ENCODE assay signal across 10 cellular contexts in the genomic region with DNA sequence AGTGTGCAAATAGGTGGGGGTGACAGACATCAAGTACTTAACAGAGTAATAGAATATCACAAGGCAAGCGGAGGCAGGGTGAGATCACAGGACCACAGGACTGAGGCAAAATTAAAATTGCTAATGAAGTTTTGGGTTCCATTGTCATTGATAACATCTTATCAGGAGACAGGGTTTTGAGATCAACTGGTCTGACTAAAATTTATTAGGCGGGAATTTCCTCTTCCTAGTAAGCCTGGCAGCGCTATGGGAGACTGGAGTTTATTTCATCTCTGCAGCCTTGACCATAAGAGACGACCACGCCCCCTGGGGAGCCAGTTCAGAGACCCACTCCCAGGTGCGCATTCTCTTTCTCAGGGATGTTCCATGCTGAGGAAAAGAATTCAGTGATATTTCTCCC. TPM values are rescaled to one million over a fixed set of nuclear protein-coding genes. Genes with fewer than 3 reads are reported as not detected.
DNase-seq lines count a peak whose midpoint lies in the region; ATAC-seq and TF ChIP-seq lines count a peak whose summit lies in the region.
"Not testable (repeated sequence)": the region's sequence is repeated elsewhere in the genome, so short reads cannot be mapped to it uniquely, and the experiment has no call there.
"Had no signal": no experiment of that assay in that cellular context is flagged by ENCODE, and none has a peak within 500 bp of the region (broad histone marks: within the 10 kb centered on the region; RNA-seq: fewer than 3 reads in every experiment).

No MANE protein-coding gene starts in this region.

- H3K4me1 Mint-ChIP-seq in CD4-positive, alpha-beta memory T cell, result peaks cover 31 to 70% (median 44%) of the 10 kb centered on the region in 4 donors
- H3K4me1 Mint-ChIP-seq in WTC11, result peaks cover 39% of the 10 kb centered on the region
- peaks cover 65% of the 10 kb centered on the region for H3K4me1 Mint-ChIP-seq in activated T-cell treated with anti-CD3 and anti-CD28 coated beads, Interleukin-2, amount 50 U/mL, for 4 hours (ENCODE audit: low read depth)
- H3K4me1 Mint-ChIP-seq in activated naive CD8-positive, alpha-beta T cell treated with anti-CD3 and anti-CD28 coated beads for 36 hours, result peaks cover 67% of the 10 kb centered on the region

- not testable (repeated sequence) for H3K4ac ChIP-seq in mesendoderm (ENCODE audit: low read depth, low read length)

- not testable (repeated sequence) for H3K79me2 ChIP-seq in mesendoderm (ENCODE audit: control insufficient read depth, insufficient read depth, low read length)

- peaks cover 2 to 65% (median 56%) of the 10 kb centered on the region in 8 donors for H3K9me3 Mint-ChIP-seq in CD4-positive, alpha-beta memory T cell
- peaks cover 21% of the 10 kb centered on the region for H3K9me3 Mint-ChIP-seq in WTC11
- peaks cover 31% of the 10 kb centered on the region for H3K9me3 Mint-ChIP-seq in activated T-cell treated with anti-CD3 and anti-CD28 coated beads, Interleukin-2, amount 50 U/mL, for 4 hours
- H3K9me3 Mint-ChIP-seq in activated naive CD8-positive, alpha-beta T cell treated with anti-CD3 and anti-CD28 coated beads for 36 hours, result peaks cover 30% of the 10 kb centered on the region

- H3K4me2 ChIP-seq in mesendoderm (ENCODE audit: low read length), result not testable (repeated sequence)

- not testable (repeated sequence) for H3K9ac ChIP-seq in mesendoderm (ENCODE audit: low read length)

- not testable (repeated sequence) for H3K56ac ChIP-seq in mesendoderm (ENCODE audit: low read length)

- H3K36me3 Mint-ChIP-seq in CD4-positive, alpha-beta memory T cell, result peaks cover 69 to 72% of the 10 kb centered on the region in 2 donors
- not testable (repeated sequence) for H3K36me3 Mint-ChIP-seq in WTC11
- peaks cover 28% of the 10 kb centered on the region for H3K36me3 Mint-ChIP-seq in activated T-cell treated with anti-CD3 and anti-CD28 coated beads, Interleukin-2, amount 50 U/mL, for 4 hours (ENCODE audit: insufficient read depth)
- H3K36me3 Mint-ChIP-seq in activated naive CD8-positive, alpha-beta T cell treated with anti-CD3 and anti-CD28 coated beads for 36 hours, result peaks cover 69% of the 10 kb centered on the region

- peak overlapping the region; percentile 60 to 79 (median 65) for H3K27ac Mint-ChIP-seq in CD4-positive, alpha-beta memory T cell
- H3K27ac Mint-ChIP-seq in WTC11, result not testable (repeated sequence)
- peak overlapping the region; percentile 79 for H3K27ac Mint-ChIP-seq in activated naive CD8-positive, alpha-beta T cell treated with anti-CD3 and anti-CD28 coated beads for 36 hours

- not testable (repeated sequence) for H3K18ac ChIP-seq in mesendoderm (ENCODE audit: low read length)

- H3K27me3 ChIP-seq in CD4-positive, alpha-beta memory T cell (ENCODE audit: insufficient read depth, low read length); mesendoderm (ENCODE audit: insufficient read depth, low read length, poor library complexity): not testable (repeated sequence)

- peaks cover 28% of the 10 kb centered on the region for H3K4me1 ChIP-seq in CD4-positive, alpha-beta memory T cell (ENCODE audit: insufficient read depth, low read length)
- not testable (repeated sequence) for H3K4me1 ChIP-seq in mesendoderm (ENCODE audit: control insufficient read depth, low read depth, low read length)

- not testable (repeated sequence) for H2BK120ac ChIP-seq in mesendoderm (ENCODE audit: low read depth, low read length)

- TF ChIP-seq CTCF in WTC11 (IDR thresholded peaks at IDR 0.05), result not testable (repeated sequence)

- H3K9me3 ChIP-seq in CD4-positive, alpha-beta memory T cell (ENCODE audit: control insufficient read depth in 1 of 2, low read length in 2 of 2), result not testable (repeated sequence)
- H3K9me3 ChIP-seq in KOPT-K1 (ENCODE audit: insufficient read depth, low read length, poor library complexity, severe bottlenecking), result peaks cover 17% of the 10 kb centered on the region

- POLR2A ChIA-PET in CD4-positive, alpha-beta memory T cell (lab: Charles Lee; ENCODE audit: partially characterized antibody), result interaction anchor here (0.6 to 33.6 kb wide), 8 partner anchors 10 to 222 kb away, joined by 3 to 1033 read pairs (median 194); a partner anchor contains a TSS
- POLR2A ChIA-PET in WTC11 (lab: Charles Lee), result not testable (repeated sequence)

- no CpG with 5 or more reads among the region's 6 CpGs for WGBS in mesendoderm (ENCODE audit: extremely low coverage, insufficient coverage, low lambda C conversion rate)

- not testable (repeated sequence) for H3K4me3 ChIP-seq in CD4-positive, alpha-beta memory T cell (ENCODE audit: low read length in 2 of 2); mesendoderm (ENCODE audit: low read length)

- not testable (repeated sequence) for H2BK15ac ChIP-seq in mesendoderm (replicated peaks; ENCODE audit: low read depth)

- not testable (repeated sequence) for H3K27me3 Mint-ChIP-seq in CD4-positive, alpha-beta memory T cell; WTC11 (ENCODE audit: low read depth); activated T-cell treated with anti-CD3 and anti-CD28 coated beads, Interleukin-2, amount 50 U/mL, for 4 hours (ENCODE audit: low read depth); activated naive CD8-positive, alpha-beta T cell treated with anti-CD3 and anti-CD28 coated beads for 36 hours

- not testable (repeated sequence) for H3K27ac ChIP-seq in CD4-positive, alpha-beta memory T cell (ENCODE audit: low read depth, low read length); mesendoderm (ENCODE audit: low read depth, low read length)
- peak overlapping the region; percentile 97 for H3K27ac ChIP-seq in KOPT-K1 (ENCODE audit: low read depth, low read length, poor library complexity, severe bottlenecking)

- peaks cover 20% of the 10 kb centered on the region for H3K36me3 ChIP-seq in CD4-positive, alpha-beta memory T cell (ENCODE audit: insufficient read depth, low read length)
- peaks cover 41% of the 10 kb centered on the region for H3K36me3 ChIP-seq in KOPT-K1 (ENCODE audit: insufficient read depth, low read length)
- not testable (repeated sequence) for H3K36me3 ChIP-seq in mesendoderm (ENCODE audit: control insufficient read depth, insufficient read depth, low read length)

- not testable (repeated sequence) for H4K8ac ChIP-seq in mesendoderm (ENCODE audit: low read depth, low read length)

- not testable (repeated sequence) for DNase-seq in CD4-positive, alpha-beta memory T cell; activated T-cell treated with anti-CD3 and anti-CD28 coated beads, Interleukin-2, amount 50 U/mL, for 4 hours; activated naive CD8-positive, alpha-beta T cell treated with anti-CD3 and anti-CD28 coated beads for 36 hours
- DNase-seq in WTC11 (ENCODE audit: low spot score) (peak; percentile 40), iPS DF 19.7 (ENCODE audit: low read depth, low spot score) (peak; percentile 23), mesendoderm (peak; percentile 9)

- H4K5ac ChIP-seq in mesendoderm (ENCODE audit: low read length), result not testable (repeated sequence)

- ATAC-seq in WTC11; activated T-cell treated with anti-CD3 and anti-CD28 coated beads, Interleukin-2, amount 50 U/mL, for 4 hours: not testable (repeated sequence)

- intact Hi-C loops in CD4-positive, alpha-beta memory T cell (cut with micrococcal nuclease), result not testable (repeated sequence)

- not testable (repeated sequence) for H3K79me1 ChIP-seq in mesendoderm (ENCODE audit: low read length)

- not testable (repeated sequence) for H2AK5ac ChIP-seq in mesendoderm (ENCODE audit: low read length)

- H3K4me3 Mint-ChIP-seq in CD4-positive, alpha-beta memory T cell, result peak overlapping the region; percentile 59 to 100 (median 87)
- H3K4me3 Mint-ChIP-seq in WTC11, result peak overlapping the region; percentile 2; the same call in 1 of the 2 replicates
- peak overlapping the region; percentile 49 for H3K4me3 Mint-ChIP-seq in activated T-cell treated with anti-CD3 and anti-CD28 coated beads, Interleukin-2, amount 50 U/mL, for 4 hours
- peak overlapping the region; percentile 82 for H3K4me3 Mint-ChIP-seq in activated naive CD8-positive, alpha-beta T cell treated with anti-CD3 and anti-CD28 coated beads for 36 hours

- CTCF ChIA-PET in CD4-positive, alpha-beta memory T cell (lab: Charles Lee; ENCODE audit: partially characterized antibody); WTC11 (lab: Charles Lee): not testable (repeated sequence)

- not testable (repeated sequence) for H2BK5ac ChIP-seq in mesendoderm (ENCODE audit: low read length)

- H3K23ac ChIP-seq in mesendoderm (ENCODE audit: low read length), result not testable (repeated sequence)

RNA-seq across cellular contexts. Expression of a gene that starts 8.3 kb away (rescaled TPM):
- 100 to 1,000 TPM; 464 to 476 TPM for total RNA-seq in CD4-positive, alpha-beta memory T cell
- 1,000 to 10,000 TPM in 1 of 2 donors, 100 to 1,000 TPM in 1; 557 to 1,096 TPM for polyA plus RNA-seq in CD4-positive, alpha-beta memory T cell
- total RNA-seq in WTC11 (2021), result 0.37 to 0.48 TPM (median 0.37 TPM) in 3 replicates
- total RNA-seq in activated T-cell treated with anti-CD3 and anti-CD28 coated beads, Interleukin-2, amount 50 U/mL, for 4 hours, result 10 to 100 TPM; 23.9 to 28.3 (median 25.0) TPM
- total RNA-seq in activated naive CD8-positive, alpha-beta T cell treated with anti-CD3 and anti-CD28 coated beads for 36 hours, result 10 to 100 TPM; 36.1 to 37.9 TPM
- polyA plus RNA-seq in mesendoderm (2013, experiment 1 of 2), result 0.04 TPM
- polyA plus RNA-seq in mesendoderm (2013, experiment 2 of 2), result 0.03 TPM
- total RNA-seq: A172, HT-29, PC-9 had no signal

RNA-seq across cellular contexts. Expression of a gene that starts 44.3 kb away (rescaled TPM):
- 100 to 1,000 TPM; 418 to 448 TPM for total RNA-seq in CD4-positive, alpha-beta memory T cell
- polyA plus RNA-seq in CD4-positive, alpha-beta memory T cell, result 100 to 1,000 TPM; 449 to 613 TPM
- 0.28 to 0.39 TPM (median 0.30 TPM) in 3 replicates for total RNA-seq in WTC11 (2021)
- total RNA-seq in activated T-cell treated with anti-CD3 and anti-CD28 coated beads, Interleukin-2, amount 50 U/mL, for 4 hours, result 10 to 100 TPM; 10.1 to 11.1 (median 11.1) TPM
- 10 to 100 TPM; 72.0 to 72.7 TPM for total RNA-seq in activated naive CD8-positive, alpha-beta T cell treated with anti-CD3 and anti-CD28 coated beads for 36 hours
- 0.03 TPM for polyA plus RNA-seq in mesendoderm (2013, experiment 1 of 2)
- polyA plus RNA-seq in mesendoderm (2013, experiment 2 of 2), result 0.04 TPM
- total RNA-seq: A172, HT-29, PC-9 had no signal

Comparison
In these comparisons a context has a peak if more than half of its experiments do, and no peak if none do; other contexts are left out.
1. H3K4me3 Mint-ChIP-seq: peak in every context shown above with its lines; median percentile 87 in CD4-positive, alpha-beta memory T cell; 82 in activated naive CD8-positive, alpha-beta T cell treated with anti-CD3 and anti-CD28 coated beads for 36 hours; 49 in activated T-cell treated with anti-CD3 and anti-CD28 coated beads, Interleukin-2, amount 50 U/mL, for 4 hours; 2 in WTC11.
2. RNA of a gene that starts 8.3 kb away (total RNA-seq): 464 to 476 TPM in CD4-positive, alpha-beta memory T cell, 36.1 to 37.9 TPM in activated naive CD8-positive, alpha-beta T cell treated with anti-CD3 and anti-CD28 coated beads for 36 hours and 23.9 to 28.3 TPM in activated T-cell treated with anti-CD3 and anti-CD28 coated beads, Interleukin-2, amount 50 U/mL, for 4 hours; 0.37 to 0.48 TPM in WTC11; every median in the first group is over 10 times any median in the second.
3. RNA of a gene that starts 44.3 kb away (total RNA-seq): 418 to 448 TPM in CD4-positive, alpha-beta memory T cell and 72.0 to 72.7 TPM in activated naive CD8-positive, alpha-beta T cell treated with anti-CD3 and anti-CD28 coated beads for 36 hours; 10.1 to 11.1 TPM in activated T-cell treated with anti-CD3 and anti-CD28 coated beads, Interleukin-2, amount 50 U/mL, for 4 hours and 0.28 to 0.39 TPM in WTC11; every median in the first group is over 4 times any median in the second.